In genomic region chr2:172102858-172103359, GRCh38 we compare ENCODE assay signal across 8 cellular contexts. TPM values are rescaled to one million over a fixed set of nuclear protein-coding genes. Genes with fewer than 3 reads are reported as not detected.
DNase-seq lines count a peak whose midpoint lies in the region; ATAC-seq and TF ChIP-seq lines count a peak whose summit lies in the region.

Gene DLX2 (minus strand): TSS chr2:172102900. CDS start chr2:172102538, 362 bp downstream.

- peaks cover 29% of the 10 kb centered on the region for H3K4me1 Mint-ChIP-seq in T-helper 1 cell treated with Interleukin-12 subunit alpha and Interleukin-12 subunit beta and Interleukin-4 antibody, amounts not matched to agents 30 μg/mL and 1 μg/mL, for 36 hours (ENCODE audit: low read depth)
- peaks cover 13% of the 10 kb centered on the region for H3K4me1 Mint-ChIP-seq in MCF 10A (ENCODE audit: insufficient read depth, unreplicated experiment)

- H3K4me1 ChIP-seq in smooth muscle cell (ENCODE audit: low read depth): peaks cover 45% of the 10 kb centered on the region

- peak within 1 kb of the TSS; percentile 68 for H3K4me3 ChIP-seq in smooth muscle cell

- TF ChIP-seq CTCF in MCF 10A (IDR thresholded peaks at IDR 0.05; ENCODE audit: unreplicated experiment): no peak
- no peak for TF ChIP-seq CTCF in smooth muscle cell (IDR thresholded peaks at IDR 0.05; ENCODE audit: borderline replicate concordance, insufficient read depth, poor library complexity, severe bottlenecking)

- peak within 1 kb of the TSS; percentile 43 for H2AFZ ChIP-seq in smooth muscle cell (ENCODE audit: low read depth)

- no TSS peak for BruUV-seq in MCF 10A (replicated peaks; lab: Mats Ljungman, UMichigan)

- intact Hi-C loops in MCF 10A (cut with micrococcal nuclease): loop anchor here (1.0 to 10.0 kb wide), 11 partner anchors 24 to 529 kb away; partner anchors contain the start of genes METAP1D and SLC25A12

- CTCF ChIA-PET in MCF 10A (lab: Yijun Ruan, JAX): interaction anchor here (0.6 to 4.6 kb wide), 23 partner anchors 11 to 529 kb away, joined by 3 to 36 read pairs (median 3); no protein-coding TSS in a partner anchor

- H3K27ac Mint-ChIP-seq in T-helper 1 cell treated with Interleukin-12 subunit alpha and Interleukin-12 subunit beta and Interleukin-4 antibody, amounts not matched to agents 30 μg/mL and 1 μg/mL, for 36 hours: peak within 1 kb of the TSS; percentile 75
- H3K27ac Mint-ChIP-seq in MCF 10A (ENCODE audit: low read depth, unreplicated experiment): peak within 1 kb of the TSS; percentile 88

- no peak within 1 kb of the TSS for H3K9ac ChIP-seq in smooth muscle cell (ENCODE audit: low read depth)

- H3K4me2 ChIP-seq in smooth muscle cell: peak within 1 kb of the TSS; percentile 97

- H3K9me3 Mint-ChIP-seq in T-helper 1 cell treated with Interleukin-12 subunit alpha and Interleukin-12 subunit beta and Interleukin-4 antibody, amounts not matched to agents 30 μg/mL and 1 μg/mL, for 36 hours: no peaks in the 10 kb centered on the region
- no peaks in the 10 kb centered on the region for H3K9me3 Mint-ChIP-seq in MCF 10A (ENCODE audit: unreplicated experiment)

- H3K27me3 Mint-ChIP-seq in T-helper 1 cell treated with Interleukin-12 subunit alpha and Interleukin-12 subunit beta and Interleukin-4 antibody, amounts not matched to agents 30 μg/mL and 1 μg/mL, for 36 hours (ENCODE audit: low read depth): peaks cover 85% of the 10 kb centered on the region
- no peaks in the 10 kb centered on the region for H3K27me3 Mint-ChIP-seq in MCF 10A (ENCODE audit: insufficient read depth, unreplicated experiment)

- POLR2A ChIA-PET in MCF 10A (lab: Yijun Ruan, JAX): interaction anchor here (0.6 to 4.1 kb wide), 28 partner anchors 11 to 543 kb away, joined by 3 to 35 read pairs (median 4); partner anchors contain the start of genes DLX1, DYNC1I2, HAT1 and METAP1D

- peaks cover 10% of the 10 kb centered on the region for H3K36me3 Mint-ChIP-seq in T-helper 1 cell treated with Interleukin-12 subunit alpha and Interleukin-12 subunit beta and Interleukin-4 antibody, amounts not matched to agents 30 μg/mL and 1 μg/mL, for 36 hours (ENCODE audit: low read depth)
- no peaks in the 10 kb centered on the region for H3K36me3 Mint-ChIP-seq in MCF 10A (ENCODE audit: insufficient read depth, unreplicated experiment)

- H3K79me2 ChIP-seq in smooth muscle cell (ENCODE audit: low read depth): peaks cover 5% of the 10 kb centered on the region

- DNase-seq in activated effector memory CD4-positive, alpha-beta T cell treated with anti-CD3 and anti-CD28 coated beads, Interleukin-2, amount 50 U/mL, for 16 hours: peak; percentile 87
- no peak for DNase-seq in activated effector memory CD4-positive, alpha-beta T cell treated with Interleukin-2 at 50 U/mL for 16 hours
- DNase-seq in NCI-H1694 (lab: John Stamatoyannopoulos, UW): peak; percentile 88
- peak; percentile 90 for DNase-seq in MCF 10A (ENCODE audit: unreplicated experiment)
- peak; percentile 85 for DNase-seq in iPS-NIHi7 (ENCODE audit: extremely low spot score)
- DNase-seq in smooth muscle cell (lab: John Stamatoyannopoulos, UW; ENCODE audit: unreplicated experiment): peak; percentile 72

- peak within 1 kb of the TSS; percentile 81 for H3K4me3 Mint-ChIP-seq in T-helper 1 cell treated with Interleukin-12 subunit alpha and Interleukin-12 subunit beta and Interleukin-4 antibody, amounts not matched to agents 30 μg/mL and 1 μg/mL, for 36 hours
- peak within 1 kb of the TSS; percentile 92 for H3K4me3 Mint-ChIP-seq in MCF 10A (ENCODE audit: unreplicated experiment)

- ATAC-seq in HG02840 (IDR thresholded peaks at IDR 0.05; ENCODE audit: low FRiP score, unreplicated experiment): peak; percentile 64

- H3F3A ChIP-seq in smooth muscle cell (ENCODE audit: low read depth): peaks cover 10% of the 10 kb centered on the region

- H4K20me1 ChIP-seq in smooth muscle cell (ENCODE audit: low read depth): peaks cover 8% of the 10 kb centered on the region

- H3K27ac ChIP-seq in smooth muscle cell (ENCODE audit: low read depth): peak within 1 kb of the TSS; percentile 45

- peaks cover 84% of the 10 kb centered on the region for H3K27me3 ChIP-seq in smooth muscle cell (ENCODE audit: low read depth)

- H3K36me3 ChIP-seq in smooth muscle cell (ENCODE audit: low read depth): no peaks in the 10 kb centered on the region

- WGBS in smooth muscle cell (ENCODE audit: low lambda C conversion rate): 2% methylated on average over 36 of the region's 36 CpGs

- no peaks in the 10 kb centered on the region for H3K9me3 ChIP-seq in smooth muscle cell (replicated peaks; ENCODE audit: low read depth)

RNA-seq across cellular contexts. Expression of gene DLX2, which starts in this region (rescaled TPM):
- total RNA-seq in MCF 10A (2022): 1.1 and 1.9 TPM in 2 replicates
- 1.9 and 3.6 TPM in 2 replicates for total RNA-seq in smooth muscle cell
- polyA plus RNA-seq in smooth muscle cell: 1.9 and 8.5 TPM in 2 replicates
